ENCODE assay signal across 1 cellular context in genomic region chr5:146041180-146041789, GRCh38.
TF ChIP-seq lines count a peak whose summit lies in the region.

No MANE protein-coding gene starts in this region.

TF ChIP-seq in HCT116, 20 proteins besides CTCF, POLR2A, EP300 and RAD21 (continued from another document):
- no peak for TF ChIP-seq REST (IDR thresholded peaks at IDR 0.05; ENCODE audit: low read depth)
- no peak for TF ChIP-seq SP1 (IDR thresholded peaks at IDR 0.05; ENCODE audit: low read depth)
